In the genomic region with DNA sequence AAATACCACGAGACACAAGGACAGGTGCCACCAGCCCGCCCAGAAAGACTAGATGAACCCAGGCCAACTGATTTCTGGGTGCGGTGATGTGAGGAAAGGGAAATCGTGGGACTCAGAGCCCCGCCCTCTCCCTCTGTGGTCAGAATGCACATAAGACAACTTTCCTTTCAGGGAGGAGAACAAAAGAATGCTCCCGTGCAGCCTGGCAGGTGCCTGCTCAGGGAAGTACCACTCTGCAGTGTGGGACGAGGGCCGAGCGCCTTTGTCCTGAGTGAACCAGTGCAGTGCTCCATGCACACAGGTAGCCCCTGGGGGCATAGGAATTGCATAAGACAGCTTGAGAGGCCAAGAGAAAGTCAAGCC, we compare ENCODE assay signal across 8 cellular contexts.
A peak's percentile ranks its signal among the peaks of the same experiment; 100 is the strongest.
DNase-seq lines count a peak whose midpoint lies in the region; ATAC-seq lines count a peak whose summit lies in the region.

No MANE protein-coding gene starts in this region.

- CTCF ChIA-PET in naive thymus-derived CD4-positive, alpha-beta T cell (lab: Charles Lee): interaction anchor here (0.7 to 19.4 kb wide), 2 partner anchors 15 to 19 kb away, joined by 3 to 283 read pairs; no protein-coding TSS in a partner anchor

- peak overlapping the region; percentile 68 for H3K27ac ChIP-seq in naive thymus-derived CD4-positive, alpha-beta T cell (ENCODE audit: low read depth, low read length)

- H3K36me3 Mint-ChIP-seq in activated T-helper 17 cell treated with anti-CD3 and anti-CD28 coated beads, Interleukin-2, amount 50 U/mL, for 72 hours (ENCODE audit: low read depth): no peaks in the 10 kb centered on the region
- peaks cover 0 to 4% (median 0%) of the 10 kb centered on the region in 5 donors for H3K36me3 Mint-ChIP-seq in naive thymus-derived CD4-positive, alpha-beta T cell

- H3K9me3 Mint-ChIP-seq in activated T-helper 17 cell treated with anti-CD3 and anti-CD28 coated beads, Interleukin-2, amount 50 U/mL, for 72 hours: no peaks in the 10 kb centered on the region
- H3K9me3 Mint-ChIP-seq in naive thymus-derived CD4-positive, alpha-beta T cell: peaks cover 0 to 2% (median 0%) of the 10 kb centered on the region in 11 donors

- peaks cover 60 to 72% of the 10 kb centered on the region in 2 donors for H3K4me1 ChIP-seq in naive thymus-derived CD4-positive, alpha-beta T cell (ENCODE audit: control insufficient read depth in 2 of 2, insufficient read depth in 2 of 2, low read length in 2 of 2)

- peak overlapping the region; percentile 91 for H3K27ac Mint-ChIP-seq in activated T-helper 17 cell treated with anti-CD3 and anti-CD28 coated beads, Interleukin-2, amount 50 U/mL, for 72 hours
- peak overlapping the region; percentile 94 to 99 (median 99) for H3K27ac Mint-ChIP-seq in naive thymus-derived CD4-positive, alpha-beta T cell

- peak overlapping the region; percentile 85 for H3K4me3 Mint-ChIP-seq in activated T-helper 17 cell treated with anti-CD3 and anti-CD28 coated beads, Interleukin-2, amount 50 U/mL, for 72 hours
- H3K4me3 Mint-ChIP-seq in naive thymus-derived CD4-positive, alpha-beta T cell: peak overlapping the region; percentile 60 to 83 (median 78)

- H3K27me3 Mint-ChIP-seq in activated T-helper 17 cell treated with anti-CD3 and anti-CD28 coated beads, Interleukin-2, amount 50 U/mL, for 72 hours: no peaks in the 10 kb centered on the region
- no peaks in the 10 kb centered on the region for H3K27me3 Mint-ChIP-seq in naive thymus-derived CD4-positive, alpha-beta T cell

- no peaks in the 10 kb centered on the region for H3K9me3 ChIP-seq in naive thymus-derived CD4-positive, alpha-beta T cell (ENCODE audit: control insufficient read depth in 2 of 3, low read length in 3 of 3)

- no peaks in the 10 kb centered on the region for H3K36me3 ChIP-seq in naive thymus-derived CD4-positive, alpha-beta T cell (ENCODE audit: control insufficient read depth in 2 of 3, insufficient read depth in 3 of 3, low read length in 3 of 3)

- POLR2A ChIA-PET in naive thymus-derived CD4-positive, alpha-beta T cell (lab: Charles Lee): interaction anchor here (1.0 to 16.6 kb wide), 3 partner anchors 15 to 39 kb away, joined by 4 to 355 read pairs (median 78); no protein-coding TSS in a partner anchor

- peaks cover 33% of the 10 kb centered on the region for H3K4me1 Mint-ChIP-seq in activated T-helper 17 cell treated with anti-CD3 and anti-CD28 coated beads, Interleukin-2, amount 50 U/mL, for 72 hours
- peaks cover 50 to 89% (median 76%) of the 10 kb centered on the region in 7 donors for H3K4me1 Mint-ChIP-seq in naive thymus-derived CD4-positive, alpha-beta T cell

- intact Hi-C loops in naive thymus-derived CD4-positive, alpha-beta T cell (cut with micrococcal nuclease): loop anchor here in 1 of 2 donors (1.0 kb wide), 1 partner anchor 25 kb away; no protein-coding TSS in a partner anchor

- peak overlapping the region; percentile 25 for H3K4me3 ChIP-seq in naive thymus-derived CD4-positive, alpha-beta T cell (ENCODE audit: low read length)

- no peaks in the 10 kb centered on the region for H3K27me3 ChIP-seq in naive thymus-derived CD4-positive, alpha-beta T cell (ENCODE audit: control insufficient read depth in 2 of 2, insufficient read depth in 2 of 2, low read length in 2 of 2)

- peak; percentile 54 for DNase-seq in DMS153 treated with DMSO at 0.1 percent for 48 hours (lab: John Stamatoyannopoulos, UW; ENCODE audit: unreplicated experiment)
- peak; percentile 18 for DNase-seq in LoVo (ENCODE audit: low spot score)
- peak in 8 of 9 donors; percentile 52 to 71 (median 66) for DNase-seq in naive thymus-derived CD4-positive, alpha-beta T cell
- DNase-seq in Ammon's horn (ENCODE audit: low spot score): no peak
- no peak for DNase-seq in GDM1 (lab: John Stamatoyannopoulos, UW)
- no peak for DNase-seq in NOMO-1 treated with DMSO at 0.1 percent for 48 hours (lab: John Stamatoyannopoulos, UW; ENCODE audit: unreplicated experiment)

- peak; percentile 32 for ATAC-seq in activated T-helper 17 cell treated with anti-CD3 and anti-CD28 coated beads, Interleukin-2, amount 50 U/mL, for 72 hours (replicated peaks)
- ATAC-seq in naive thymus-derived CD4-positive, alpha-beta T cell: peak; percentile 26
- ATAC-seq in GM18907 (IDR thresholded peaks at IDR 0.05; ENCODE audit: unreplicated experiment): no peak

Comparison
In these comparisons a context has a peak if more than half of its experiments do, and no peak if none do; other contexts are left out.
1. DNase-seq: peak in DMS153 treated with DMSO at 0.1 percent for 48 hours (single experiment), LoVo (single experiment) and naive thymus-derived CD4-positive, alpha-beta T cell (8 of 9); none in Ammon's horn (single experiment), GDM1 (single experiment) and NOMO-1 treated with DMSO at 0.1 percent for 48 hours (single experiment).